Comparison of ENCODE assay signal across 2 cellular contexts in the genomic region with DNA sequence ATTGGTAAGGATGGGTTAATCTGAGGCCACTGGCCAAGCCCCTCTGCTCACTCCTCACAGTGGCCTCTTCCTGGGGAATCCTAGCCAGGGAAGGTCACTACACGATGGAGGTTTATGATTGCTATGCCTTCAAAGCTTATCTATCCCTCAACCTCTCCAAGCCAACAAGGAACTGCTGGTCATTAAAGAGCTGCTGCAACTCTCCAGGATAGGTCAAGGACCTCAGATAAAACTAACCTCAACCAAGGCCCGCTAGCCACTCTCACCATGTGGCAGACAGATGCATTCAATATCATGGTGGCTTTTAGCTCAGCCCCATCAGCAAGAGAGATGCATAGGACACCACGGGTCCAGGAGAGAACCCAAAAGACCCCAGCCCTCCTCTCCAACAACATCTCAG.
TF ChIP-seq lines count a peak whose summit lies in the region.

No MANE protein-coding gene starts in this region.

TF ChIP-seq in GM23338, 12 proteins besides CTCF, POLR2A, EP300 and RAD21 (continued from another document):
- TF ChIP-seq EZH2 (IDR thresholded peaks at IDR 0.05; ENCODE audit: low read depth, unreplicated experiment) (no peak), POLR2AphosphoS5 (IDR thresholded peaks at IDR 0.05; ENCODE audit: low read depth) (no peak), STAT1 (IDR thresholded peaks at IDR 0.05; ENCODE audit: unreplicated experiment) (no peak), JUNB (IDR thresholded peaks at IDR 0.05; ENCODE audit: unreplicated experiment) (no peak), CREB1 (CRISPR knock-in tag; IDR thresholded peaks at IDR 0.05; ENCODE audit: low read depth) (no peak)
- TF ChIP-seq, protein P1, sequence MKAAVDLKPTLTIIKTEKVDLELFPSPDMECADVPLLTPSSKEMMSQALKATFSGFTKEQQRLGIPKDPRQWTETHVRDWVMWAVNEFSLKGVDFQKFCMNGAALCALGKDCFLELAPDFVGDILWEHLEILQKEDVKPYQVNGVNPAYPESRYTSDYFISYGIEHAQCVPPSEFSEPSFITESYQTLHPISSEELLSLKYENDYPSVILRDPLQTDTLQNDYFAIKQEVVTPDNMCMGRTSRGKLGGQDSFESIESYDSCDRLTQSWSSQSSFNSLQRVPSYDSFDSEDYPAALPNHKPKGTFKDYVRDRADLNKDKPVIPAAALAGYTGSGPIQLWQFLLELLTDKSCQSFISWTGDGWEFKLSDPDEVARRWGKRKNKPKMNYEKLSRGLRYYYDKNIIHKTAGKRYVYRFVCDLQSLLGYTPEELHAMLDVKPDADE (IDR thresholded peaks at IDR 0.05): no peak
- TF ChIP-seq, protein P2, sequence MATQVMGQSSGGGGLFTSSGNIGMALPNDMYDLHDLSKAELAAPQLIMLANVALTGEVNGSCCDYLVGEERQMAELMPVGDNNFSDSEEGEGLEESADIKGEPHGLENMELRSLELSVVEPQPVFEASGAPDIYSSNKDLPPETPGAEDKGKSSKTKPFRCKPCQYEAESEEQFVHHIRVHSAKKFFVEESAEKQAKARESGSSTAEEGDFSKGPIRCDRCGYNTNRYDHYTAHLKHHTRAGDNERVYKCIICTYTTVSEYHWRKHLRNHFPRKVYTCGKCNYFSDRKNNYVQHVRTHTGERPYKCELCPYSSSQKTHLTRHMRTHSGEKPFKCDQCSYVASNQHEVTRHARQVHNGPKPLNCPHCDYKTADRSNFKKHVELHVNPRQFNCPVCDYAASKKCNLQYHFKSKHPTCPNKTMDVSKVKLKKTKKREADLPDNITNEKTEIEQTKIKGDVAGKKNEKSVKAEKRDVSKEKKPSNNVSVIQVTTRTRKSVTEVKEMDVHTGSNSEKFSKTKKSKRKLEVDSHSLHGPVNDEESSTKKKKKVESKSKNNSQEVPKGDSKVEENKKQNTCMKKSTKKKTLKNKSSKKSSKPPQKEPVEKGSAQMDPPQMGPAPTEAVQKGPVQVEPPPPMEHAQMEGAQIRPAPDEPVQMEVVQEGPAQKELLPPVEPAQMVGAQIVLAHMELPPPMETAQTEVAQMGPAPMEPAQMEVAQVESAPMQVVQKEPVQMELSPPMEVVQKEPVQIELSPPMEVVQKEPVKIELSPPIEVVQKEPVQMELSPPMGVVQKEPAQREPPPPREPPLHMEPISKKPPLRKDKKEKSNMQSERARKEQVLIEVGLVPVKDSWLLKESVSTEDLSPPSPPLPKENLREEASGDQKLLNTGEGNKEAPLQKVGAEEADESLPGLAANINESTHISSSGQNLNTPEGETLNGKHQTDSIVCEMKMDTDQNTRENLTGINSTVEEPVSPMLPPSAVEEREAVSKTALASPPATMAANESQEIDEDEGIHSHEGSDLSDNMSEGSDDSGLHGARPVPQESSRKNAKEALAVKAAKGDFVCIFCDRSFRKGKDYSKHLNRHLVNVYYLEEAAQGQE (IDR thresholded peaks at IDR 0.05; ENCODE audit: unreplicated experiment): no peak
- TF ChIP-seq, protein P3, sequence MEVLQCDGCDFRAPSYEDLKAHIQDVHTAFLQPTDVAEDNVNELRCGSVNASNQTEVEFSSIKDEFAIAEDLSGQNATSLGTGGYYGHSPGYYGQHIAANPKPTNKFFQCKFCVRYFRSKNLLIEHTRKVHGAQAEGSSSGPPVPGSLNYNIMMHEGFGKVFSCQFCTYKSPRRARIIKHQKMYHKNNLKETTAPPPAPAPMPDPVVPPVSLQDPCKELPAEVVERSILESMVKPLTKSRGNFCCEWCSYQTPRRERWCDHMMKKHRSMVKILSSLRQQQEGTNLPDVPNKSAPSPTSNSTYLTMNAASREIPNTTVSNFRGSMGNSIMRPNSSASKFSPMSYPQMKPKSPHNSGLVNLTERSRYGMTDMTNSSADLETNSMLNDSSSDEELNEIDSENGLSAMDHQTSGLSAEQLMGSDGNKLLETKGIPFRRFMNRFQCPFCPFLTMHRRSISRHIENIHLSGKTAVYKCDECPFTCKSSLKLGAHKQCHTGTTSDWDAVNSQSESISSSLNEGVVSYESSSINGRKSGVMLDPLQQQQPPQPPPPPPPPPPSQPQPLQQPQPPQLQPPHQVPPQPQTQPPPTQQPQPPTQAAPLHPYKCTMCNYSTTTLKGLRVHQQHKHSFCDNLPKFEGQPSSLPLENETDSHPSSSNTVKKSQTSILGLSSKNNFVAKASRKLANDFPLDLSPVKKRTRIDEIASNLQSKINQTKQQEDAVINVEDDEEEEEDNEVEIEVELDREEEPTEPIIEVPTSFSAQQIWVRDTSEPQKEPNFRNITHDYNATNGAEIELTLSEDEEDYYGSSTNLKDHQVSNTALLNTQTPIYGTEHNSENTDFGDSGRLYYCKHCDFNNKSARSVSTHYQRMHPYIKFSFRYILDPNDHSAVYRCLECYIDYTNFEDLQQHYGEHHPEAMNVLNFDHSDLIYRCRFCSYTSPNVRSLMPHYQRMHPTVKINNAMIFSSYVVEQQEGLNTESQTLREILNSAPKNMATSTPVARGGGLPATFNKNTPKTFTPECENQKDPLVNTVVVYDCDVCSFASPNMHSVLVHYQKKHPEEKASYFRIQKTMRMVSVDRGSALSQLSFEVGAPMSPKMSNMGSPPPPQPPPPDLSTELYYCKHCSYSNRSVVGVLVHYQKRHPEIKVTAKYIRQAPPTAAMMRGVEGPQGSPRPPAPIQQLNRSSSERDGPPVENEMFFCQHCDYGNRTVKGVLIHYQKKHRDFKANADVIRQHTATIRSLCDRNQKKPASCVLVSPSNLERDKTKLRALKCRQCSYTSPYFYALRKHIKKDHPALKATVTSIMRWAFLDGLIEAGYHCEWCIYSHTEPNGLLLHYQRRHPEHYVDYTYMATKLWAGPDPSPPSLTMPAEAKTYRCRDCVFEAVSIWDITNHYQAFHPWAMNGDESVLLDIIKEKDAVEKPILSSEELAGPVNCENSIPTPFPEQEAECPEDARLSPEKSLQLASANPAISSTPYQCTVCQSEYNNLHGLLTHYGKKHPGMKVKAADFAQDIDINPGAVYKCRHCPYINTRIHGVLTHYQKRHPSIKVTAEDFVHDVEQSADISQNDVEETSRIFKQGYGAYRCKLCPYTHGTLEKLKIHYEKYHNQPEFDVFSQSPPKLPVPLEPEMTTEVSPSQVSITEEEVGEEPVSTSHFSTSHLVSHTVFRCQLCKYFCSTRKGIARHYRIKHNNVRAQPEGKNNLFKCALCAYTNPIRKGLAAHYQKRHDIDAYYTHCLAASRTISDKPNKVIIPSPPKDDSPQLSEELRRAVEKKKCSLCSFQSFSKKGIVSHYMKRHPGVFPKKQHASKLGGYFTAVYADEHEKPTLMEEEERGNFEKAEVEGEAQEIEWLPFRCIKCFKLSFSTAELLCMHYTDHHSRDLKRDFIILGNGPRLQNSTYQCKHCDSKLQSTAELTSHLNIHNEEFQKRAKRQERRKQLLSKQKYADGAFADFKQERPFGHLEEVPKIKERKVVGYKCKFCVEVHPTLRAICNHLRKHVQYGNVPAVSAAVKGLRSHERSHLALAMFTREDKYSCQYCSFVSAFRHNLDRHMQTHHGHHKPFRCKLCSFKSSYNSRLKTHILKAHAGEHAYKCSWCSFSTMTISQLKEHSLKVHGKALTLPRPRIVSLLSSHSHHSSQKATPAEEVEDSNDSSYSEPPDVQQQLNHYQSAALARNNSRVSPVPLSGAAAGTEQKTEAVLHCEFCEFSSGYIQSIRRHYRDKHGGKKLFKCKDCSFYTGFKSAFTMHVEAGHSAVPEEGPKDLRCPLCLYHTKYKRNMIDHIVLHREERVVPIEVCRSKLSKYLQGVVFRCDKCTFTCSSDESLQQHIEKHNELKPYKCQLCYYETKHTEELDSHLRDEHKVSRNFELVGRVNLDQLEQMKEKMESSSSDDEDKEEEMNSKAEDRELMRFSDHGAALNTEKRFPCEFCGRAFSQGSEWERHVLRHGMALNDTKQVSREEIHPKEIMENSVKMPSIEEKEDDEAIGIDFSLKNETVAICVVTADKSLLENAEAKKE (CRISPR knock-in tag; IDR thresholded peaks at IDR 0.05): no peak
TF ChIP-seq in GM23338: peak in this region for 0.

TF ChIP-seq in H1, 55 proteins besides CTCF, POLR2A, EP300 and RAD21 (continued from another document):
- no peak for TF ChIP-seq TEAD4 (IDR thresholded peaks at IDR 0.05; ENCODE audit: low read depth, low read length)
- TF ChIP-seq MAFK (IDR thresholded peaks at IDR 0.05; ENCODE audit: low read depth, low read length): no peak
- TF ChIP-seq CHD1 (IDR thresholded peaks at IDR 0.05; ENCODE audit: low read depth, low read length): no peak
- no peak for TF ChIP-seq JUND (IDR thresholded peaks at IDR 0.05; ENCODE audit: low read length)
- no peak for TF ChIP-seq SP1 (IDR thresholded peaks at IDR 0.05; ENCODE audit: low read depth, low read length)
- no peak for TF ChIP-seq CREB1 (IDR thresholded peaks at IDR 0.05)
- TF ChIP-seq SIRT6 (IDR thresholded peaks at IDR 0.05; ENCODE audit: low read length): no peak
- TF ChIP-seq, protein P4, sequence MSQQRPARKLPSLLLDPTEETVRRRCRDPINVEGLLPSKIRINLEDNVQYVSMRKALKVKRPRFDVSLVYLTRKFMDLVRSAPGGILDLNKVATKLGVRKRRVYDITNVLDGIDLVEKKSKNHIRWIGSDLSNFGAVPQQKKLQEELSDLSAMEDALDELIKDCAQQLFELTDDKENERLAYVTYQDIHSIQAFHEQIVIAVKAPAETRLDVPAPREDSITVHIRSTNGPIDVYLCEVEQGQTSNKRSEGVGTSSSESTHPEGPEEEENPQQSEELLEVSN (IDR thresholded peaks at IDR 0.05): no peak
